In genomic region chr19:47481460-47482052, GRCh38 we compare ENCODE assay signal across 13 cellular contexts. TPM values are rescaled to one million over a fixed set of nuclear protein-coding genes. Genes with fewer than 3 reads are reported as not detected.
DNase-seq lines count a peak whose midpoint lies in the region; ATAC-seq, FAIRE-seq and TF ChIP-seq lines count a peak whose summit lies in the region.
"Had no signal": no experiment of that assay in that cellular context is flagged by ENCODE, and none has a peak within 500 bp of the region (broad histone marks: within the 10 kb centered on the region; RNA-seq: fewer than 3 reads in every experiment).

No MANE protein-coding gene starts in this region.

- H3K9me3 Mint-ChIP-seq in mesothelial cell of epicardium: no peaks in the 10 kb centered on the region
- H3K9me3 Mint-ChIP-seq in stimulated activated effector memory CD8-positive, alpha-beta T cell treated with anti-CD3 and anti-CD28 coated beads, Interleukin-12 subunit alpha, Interleukin-12 subunit beta, amount 100 ng/mL, for 72 hours: no peaks in the 10 kb centered on the region
- no peaks in the 10 kb centered on the region for H3K9me3 Mint-ChIP-seq in activated CD8-positive, alpha-beta T cell treated with anti-CD3 and anti-CD28 coated beads for 36 hours
- H3K9me3 Mint-ChIP-seq: GM23338 had no signal

- no peak for TF ChIP-seq EP300 in GM12878 (IDR thresholded peaks at IDR 0.05; ENCODE audit: borderline replicate concordance in 1 of 2, control insufficient read depth in 1 of 2, low read depth in 2 of 2, low read length in 2 of 2)

- peaks cover 12% of the 10 kb centered on the region for H3K79me2 ChIP-seq in GM12878 (ENCODE audit: control insufficient read depth, insufficient read depth, low read length)

- H3K9me3 ChIP-seq in GM12878 (replicated peaks; ENCODE audit: control insufficient read depth, insufficient read depth, low read length): no peaks in the 10 kb centered on the region
- H3K9me3 ChIP-seq: A549, BLaER1 had no signal

- peaks cover 3% of the 10 kb centered on the region for H3K36me3 Mint-ChIP-seq in mesothelial cell of epicardium
- peaks cover 10% of the 10 kb centered on the region for H3K36me3 Mint-ChIP-seq in stimulated activated effector memory CD8-positive, alpha-beta T cell treated with anti-CD3 and anti-CD28 coated beads, Interleukin-12 subunit alpha, Interleukin-12 subunit beta, amount 100 ng/mL, for 72 hours
- H3K36me3 Mint-ChIP-seq in activated CD8-positive, alpha-beta T cell treated with anti-CD3 and anti-CD28 coated beads for 36 hours (ENCODE audit: low read depth): peaks cover 12% of the 10 kb centered on the region

- CTCF ChIA-PET in HEK293T (lab: Yijun Ruan, JAX) (no interaction called here), GM12878 (lab: Yijun Ruan, JAX) (no interaction called here)
- CTCF ChIA-PET in activated CD8-positive, alpha-beta T cell treated with anti-CD3 and anti-CD28 coated beads for 36 hours (lab: Charles Lee): interaction anchor here (3.2 kb wide), 1 partner anchor 45 kb away, joined by 13 read pairs; no protein-coding TSS in a partner anchor

- no peak overlapping the region for H3K9ac ChIP-seq in GM12878 (ENCODE audit: control insufficient read depth, insufficient read depth, low read length)
- H3K9ac ChIP-seq: BLaER1 had no signal

- no peaks in the 10 kb centered on the region for H3K27me3 ChIP-seq in GM12878 (replicated peaks in 1 of 2; ENCODE audit: control insufficient read depth in 2 of 2, insufficient read depth in 2 of 2, low read length in 1 of 2)
- H3K27me3 ChIP-seq: BLaER1 had no signal

- 74% methylated on average over 4 of the region's 4 CpGs for WGBS in GM12878 (ENCODE audit: insufficient coverage, insufficient replicate concordance, low lambda C conversion rate, missing lambda C conversion rate)

- 0 out of 4 replicates have a peak, but pooled peaks cover 0 to 2% of the 10 kb centered on the region in 2 experiments for H3K36me3 ChIP-seq in GM12878 (ENCODE audit: control insufficient read depth in 2 of 2, insufficient read depth in 2 of 2, low read length in 1 of 2)
- H3K36me3 ChIP-seq: BLaER1 had no signal

- DNase-seq in HEK293T (ENCODE audit: extremely low spot score) (no peak), GM12878 (ENCODE audit: low read depth, low spot score) (no peak), mesothelial cell of epicardium (ENCODE audit: low spot score in 2 of 2, unreplicated experiment in 2 of 2) (no peak), medulla oblongata (ENCODE audit: extremely low spot score) (no peak), Ammon's horn (ENCODE audit: low spot score) (no peak)
- no peak for DNase-seq in stimulated activated effector memory CD8-positive, alpha-beta T cell treated with anti-CD3 and anti-CD28 coated beads, Interleukin-12 subunit alpha, Interleukin-12 subunit beta, amount 100 ng/mL, for 72 hours (ENCODE audit: low spot score in 2 of 2)
- DNase-seq in activated CD8-positive, alpha-beta T cell treated with anti-CD3 and anti-CD28 coated beads for 36 hours: no peak
- DNase-seq: DMS53, GF-D8 had no signal

- no peak overlapping the region for H3K4me3 ChIP-seq in GM12878
- H3K4me3 ChIP-seq: A549, BLaER1, GM23338 had no signal

- no peak for TF ChIP-seq POLR2A in GM12878 (IDR thresholded peaks at IDR 0.05; ENCODE audit: low read depth, low read length)

- SMC1A ChIA-PET in GM12878 (lab: Charles Lee; ENCODE audit: uncharacterized antibody, unreplicated experiment): no interaction called here

- POLR2A ChIA-PET in HEK293T (lab: Yijun Ruan, JAX) (no interaction called here), GM12878 (lab: Charles Lee) (interaction anchor here (0.7 kb wide), 1 partner anchor 10 kb away, joined by 7 read pairs; the partner anchor contains the start of gene SLC8A2)
- POLR2A ChIA-PET in activated CD8-positive, alpha-beta T cell treated with anti-CD3 and anti-CD28 coated beads for 36 hours (lab: Charles Lee): no interaction called here

- no peak overlapping the region for H3K27ac Mint-ChIP-seq in mesothelial cell of epicardium
- peak overlapping the region; percentile 32 for H3K27ac Mint-ChIP-seq in stimulated activated effector memory CD8-positive, alpha-beta T cell treated with anti-CD3 and anti-CD28 coated beads, Interleukin-12 subunit alpha, Interleukin-12 subunit beta, amount 100 ng/mL, for 72 hours
- no peak overlapping the region for H3K27ac Mint-ChIP-seq in activated CD8-positive, alpha-beta T cell treated with anti-CD3 and anti-CD28 coated beads for 36 hours
- H3K27ac Mint-ChIP-seq: GM23338 had no signal

- no peak for ATAC-seq in GM12878
- ATAC-seq in stimulated activated effector memory CD8-positive, alpha-beta T cell treated with anti-CD3 and anti-CD28 coated beads, Interleukin-12 subunit alpha, Interleukin-12 subunit beta, amount 100 ng/mL, for 72 hours: no peak
- no peak for ATAC-seq in activated CD8-positive, alpha-beta T cell treated with anti-CD3 and anti-CD28 coated beads for 36 hours
- ATAC-seq: A549, GM23338 had no signal

- RAD21 ChIA-PET in GM12878 (lab: Charles Lee; ENCODE audit: unreplicated experiment): no interaction called here

- no peak overlapping the region for H3K27ac ChIP-seq in GM12878 (ENCODE audit: control insufficient read depth, insufficient read depth)
- H3K27ac ChIP-seq: A549, BLaER1 had no signal

- FAIRE-seq in GM12878 (lab: Jason Lieb, UNC): no peak
- FAIRE-seq: A549, HTR-8/SVneo had no signal

- in situ Hi-C loops in GM12878 (cut with MboI): no loop called here

- H3K4me3 Mint-ChIP-seq in mesothelial cell of epicardium: peak overlapping the region; percentile 26
- H3K4me3 Mint-ChIP-seq in stimulated activated effector memory CD8-positive, alpha-beta T cell treated with anti-CD3 and anti-CD28 coated beads, Interleukin-12 subunit alpha, Interleukin-12 subunit beta, amount 100 ng/mL, for 72 hours: no peak overlapping the region
- no peak overlapping the region for H3K4me3 Mint-ChIP-seq in activated CD8-positive, alpha-beta T cell treated with anti-CD3 and anti-CD28 coated beads for 36 hours

- intact Hi-C loops in GM12878 (cut with micrococcal nuclease; ENCODE audit: unreplicated experiment): loop anchor here (2.0 kb wide), 1 partner anchor 45 kb away; no protein-coding TSS in a partner anchor
- intact Hi-C loops in activated CD8-positive, alpha-beta T cell treated with anti-CD3 and anti-CD28 coated beads for 36 hours (cut with micrococcal nuclease): no loop called here

- H3K27me3 Mint-ChIP-seq in mesothelial cell of epicardium (ENCODE audit: low read depth): peaks cover 27% of the 10 kb centered on the region
- no peaks in the 10 kb centered on the region for H3K27me3 Mint-ChIP-seq in activated CD8-positive, alpha-beta T cell treated with anti-CD3 and anti-CD28 coated beads for 36 hours

- TF ChIP-seq CTCF in GM12878 (IDR thresholded peaks at IDR 0.05 in 2 of 3, conservative IDR thresholded peaks at IDR 0.05 in 1 of 3; ENCODE audit: control insufficient read depth in 2 of 3, extremely low read depth in 1 of 3, insufficient read depth in 1 of 3, low read depth in 3 of 3, low read length in 3 of 3): no peak
- TF ChIP-seq CTCF in mesothelial cell of epicardium (IDR thresholded peaks at IDR 0.05; ENCODE audit: unreplicated experiment): no peak
- TF ChIP-seq CTCF in activated CD8-positive, alpha-beta T cell treated with anti-CD3 and anti-CD28 coated beads for 36 hours (IDR thresholded peaks at IDR 0.05): no peak

- H3K4me1 ChIP-seq in GM12878 (ENCODE audit: control insufficient read depth, insufficient read depth, low read length): peaks cover 21% of the 10 kb centered on the region

- peaks cover 12% of the 10 kb centered on the region for H3K4me1 Mint-ChIP-seq in mesothelial cell of epicardium
- H3K4me1 Mint-ChIP-seq in stimulated activated effector memory CD8-positive, alpha-beta T cell treated with anti-CD3 and anti-CD28 coated beads, Interleukin-12 subunit alpha, Interleukin-12 subunit beta, amount 100 ng/mL, for 72 hours: peaks cover 16% of the 10 kb centered on the region
- H3K4me1 Mint-ChIP-seq in activated CD8-positive, alpha-beta T cell treated with anti-CD3 and anti-CD28 coated beads for 36 hours (ENCODE audit: low read depth): peaks cover 19% of the 10 kb centered on the region

- no TSS peak for BruUV-seq in GM12878 (replicated peaks; lab: Mats Ljungman, UMichigan)

- H2AFZ ChIP-seq in GM12878 (ENCODE audit: control insufficient read depth, low read depth, low read length): no peak overlapping the region
- H2AFZ ChIP-seq: GM23338 had no signal

- no peak for TF ChIP-seq RAD21 in GM12878 (IDR thresholded peaks at IDR 0.05; ENCODE audit: insufficient read depth, low read depth, low read length)

- no peak overlapping the region for H3K4me2 ChIP-seq in GM12878 (ENCODE audit: control insufficient read depth, insufficient read depth)
- H3K4me2 ChIP-seq: A549, BLaER1, GM23338 had no signal

- no peaks in the 10 kb centered on the region for H4K20me1 ChIP-seq in GM12878 (ENCODE audit: control insufficient read depth, insufficient read depth)
- H4K20me1 ChIP-seq: BLaER1 had no signal

RNA-seq across cellular contexts. Expression of gene KPTN, which starts 2.5 kb away (rescaled TPM):
- total RNA-seq in GM12878 (2013; cell fraction: nucleolus; rRNA removed): 1.7 and 2.0 TPM in 2 replicates
- total RNA-seq in GM12878 (2014; rRNA removed) (5.4 and 5.6 TPM in 2 replicates), GM12878 (2014; rRNA removed; fragmentation: Illumina TruSeq; extraction: Trizol) (3.4 and 4.2 TPM in 2 replicates), GM12878 (2021) (9.2 and 10.6 TPM in 2 replicates), mesothelial cell of epicardium (18.4 to 20.4 TPM (median 20.1 TPM) in 3 replicates)
- 5.3 TPM for polyA plus RNA-seq in GM12878 (2011; ENCODE audit: low read depth)
- polyA plus RNA-seq in GM12878 (2011; rRNA removed) (1.9 and 5.1 TPM in 2 replicates), GM12878 (2014; fragmentation: Illumina TruSeq; extraction: Trizol) (6.6 and 6.7 TPM in 2 replicates), GM12878 (2014; fragmentation: Nextera tagmentation; extraction: Ambion mirVana) (1 to 10 TPM in 1 of 2 experiments, under 1 TPM in 1; 0.60 to 2.1 TPM), GM12878 (2014; rRNA removed) (7.4 and 8.7 TPM in 2 replicates), GM12878 (2016; fragmentation: Nextera tagmentation; extraction: Ambion mirVana) (10 to 100 TPM in 1 of 2 experiments, 1 to 10 TPM in 1; 10.0 to 10.1 TPM)
- polyA plus RNA-seq in GM12878 (2011; cell fraction: cytosol; rRNA removed): 5.7 and 6.3 TPM in 2 replicates
- polyA plus RNA-seq in GM12878 (2011; cell fraction: nucleus; rRNA removed): 20.2 and 22.2 TPM in 2 replicates
- 5.7 and 6.7 TPM in 2 replicates for polyA plus RNA-seq in GM12878 (2012)
- polyA minus RNA-seq in GM12878 (2011; rRNA and poly(A)+ RNA removed): 2.4 and 2.8 TPM in 2 replicates
- polyA minus RNA-seq in GM12878 (2011; cell fraction: cytosol; rRNA and poly(A)+ RNA removed): 2.0 and 4.6 TPM in 2 replicates
- polyA minus RNA-seq in GM12878 (2011; cell fraction: nucleus; rRNA and poly(A)+ RNA removed): 1.1 and 2.6 TPM in 2 replicates
- total RNA-seq in activated CD8-positive, alpha-beta T cell treated with anti-CD3 and anti-CD28 coated beads for 36 hours: 10 to 100 TPM; 10.4 to 11.0 TPM

RNA-seq across cellular contexts. Expression of gene SLC8A2, which starts 9.9 kb away (rescaled TPM):
- total RNA-seq in GM12878 (2013; cell fraction: nucleolus; rRNA removed): not detected in 2 replicates
- total RNA-seq in GM12878 (2014; rRNA removed): not detected in 2 replicates
- total RNA-seq in GM12878 (2014; rRNA removed; fragmentation: Illumina TruSeq; extraction: Trizol): not detected in 2 replicates
- total RNA-seq in GM12878 (2021): not detected in 2 replicates
- polyA plus RNA-seq in GM12878 (2011; ENCODE audit: low read depth): not detected
- not detected in 2 replicates for polyA plus RNA-seq in GM12878 (2011; rRNA removed)
- polyA plus RNA-seq in GM12878 (2011; cell fraction: cytosol; rRNA removed): 0.18 TPM in 1 of 2 replicates, not detected in the other
- 0.03 and 0.06 TPM in 2 replicates for polyA plus RNA-seq in GM12878 (2011; cell fraction: nucleus; rRNA removed)
- 0.03 and 0.06 TPM in 2 replicates for polyA plus RNA-seq in GM12878 (2012)
- not detected in 2 replicates for polyA plus RNA-seq in GM12878 (2014; fragmentation: Illumina TruSeq; extraction: Trizol)
- not detected for polyA plus RNA-seq in GM12878 (2014; fragmentation: Nextera tagmentation; extraction: Ambion mirVana)
- not detected in 2 replicates for polyA plus RNA-seq in GM12878 (2014; rRNA removed)
- not detected for polyA plus RNA-seq in GM12878 (2016; fragmentation: Nextera tagmentation; extraction: Ambion mirVana)
- not detected in 2 replicates for polyA minus RNA-seq in GM12878 (2011; rRNA and poly(A)+ RNA removed)
- polyA minus RNA-seq in GM12878 (2011; cell fraction: cytosol; rRNA and poly(A)+ RNA removed): not detected in 2 replicates
- polyA minus RNA-seq in GM12878 (2011; cell fraction: nucleus; rRNA and poly(A)+ RNA removed): not detected in 2 replicates
- 2.2 to 3.7 TPM (median 2.5 TPM) in 3 replicates for total RNA-seq in mesothelial cell of epicardium
- under 1 TPM; 0.18 to 0.43 TPM for total RNA-seq in activated CD8-positive, alpha-beta T cell treated with anti-CD3 and anti-CD28 coated beads for 36 hours

RNA-seq across cellular contexts. Expression of gene NAPA, which starts 33.3 kb away (rescaled TPM):
- total RNA-seq in GM12878 (2013; cell fraction: nucleolus; rRNA removed): 18.9 and 30.0 TPM in 2 replicates
- total RNA-seq in GM12878 (2014; rRNA removed) (95.1 and 106 TPM in 2 replicates), GM12878 (2014; rRNA removed; fragmentation: Illumina TruSeq; extraction: Trizol) (49.2 and 50.1 TPM in 2 replicates), GM12878 (2021) (95.1 and 98.1 TPM in 2 replicates), mesothelial cell of epicardium (53.6 to 56.4 TPM (median 54.7 TPM) in 3 replicates)
- 38.7 TPM for polyA plus RNA-seq in GM12878 (2011; ENCODE audit: low read depth)
- polyA plus RNA-seq in GM12878 (2011; rRNA removed) (71.9 and 121 TPM in 2 replicates), GM12878 (2014; fragmentation: Illumina TruSeq; extraction: Trizol) (38.0 and 74.6 TPM in 2 replicates), GM12878 (2014; fragmentation: Nextera tagmentation; extraction: Ambion mirVana) (10 to 100 TPM in 1 of 2 experiments, 1 to 10 TPM in 1; 8.2 to 17.4 TPM), GM12878 (2014; rRNA removed) (138 and 149 TPM in 2 replicates), GM12878 (2016; fragmentation: Nextera tagmentation; extraction: Ambion mirVana) (100 to 1,000 TPM; 175 to 193 TPM)
- 116 and 157 TPM in 2 replicates for polyA plus RNA-seq in GM12878 (2011; cell fraction: cytosol; rRNA removed)
- polyA plus RNA-seq in GM12878 (2011; cell fraction: nucleus; rRNA removed): 116 and 132 TPM in 2 replicates
- polyA plus RNA-seq in GM12878 (2012): 69.6 and 75.3 TPM in 2 replicates
- 97.4 and 134 TPM in 2 replicates for polyA minus RNA-seq in GM12878 (2011; rRNA and poly(A)+ RNA removed)
- polyA minus RNA-seq in GM12878 (2011; cell fraction: cytosol; rRNA and poly(A)+ RNA removed): 53.1 and 76.0 TPM in 2 replicates
- polyA minus RNA-seq in GM12878 (2011; cell fraction: nucleus; rRNA and poly(A)+ RNA removed): 31.8 and 40.2 TPM in 2 replicates
- 10 to 100 TPM; 43.9 to 47.2 TPM for total RNA-seq in activated CD8-positive, alpha-beta T cell treated with anti-CD3 and anti-CD28 coated beads for 36 hours
